1 cellular context compared by ENCODE assay signal in the genomic region with DNA sequence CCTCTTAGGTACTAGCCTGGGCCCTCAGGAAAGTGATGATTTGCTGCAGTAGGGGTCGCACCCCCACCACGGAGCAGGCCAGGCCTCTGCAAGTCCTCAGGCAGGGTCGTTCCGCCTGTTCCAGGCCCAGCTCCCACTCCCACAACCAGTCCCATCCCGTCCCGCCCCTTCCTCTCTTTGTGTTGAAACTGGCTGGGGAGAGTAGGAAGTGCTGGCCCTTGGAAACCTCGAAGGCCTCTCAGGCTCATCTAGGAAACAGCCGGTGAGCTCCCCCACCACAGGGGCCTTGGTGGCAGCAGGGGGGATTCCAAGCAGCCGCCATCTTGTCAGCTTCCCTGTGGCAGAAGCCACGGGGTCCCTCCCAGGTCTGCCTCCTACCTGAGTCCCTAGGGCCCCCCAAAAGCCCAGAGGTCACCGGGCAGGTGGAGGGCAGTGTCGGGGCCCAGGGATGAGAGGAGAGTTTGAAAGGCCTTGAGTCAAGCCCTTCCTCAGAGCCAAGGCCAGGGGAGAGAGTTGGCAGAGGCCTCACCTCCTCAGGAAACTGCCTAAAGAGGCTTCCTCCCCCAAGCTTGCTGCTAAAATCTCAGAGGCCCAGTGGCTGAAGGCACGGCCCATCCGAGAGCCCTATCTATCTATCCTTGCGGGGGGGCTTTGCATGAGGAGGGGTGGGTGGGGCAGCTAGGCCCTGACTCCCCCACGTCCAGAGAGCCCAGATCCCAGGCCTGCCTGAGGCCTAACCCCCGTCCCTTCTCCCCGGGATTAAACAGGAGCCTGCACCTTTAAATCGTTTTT.
A peak's percentile ranks its signal among the peaks of the same experiment; 100 is the strongest.
TF ChIP-seq lines count a peak whose summit lies in the region.

No MANE protein-coding gene starts in this region.

TF ChIP-seq in K562, 482 proteins besides CTCF, POLR2A, EP300 and RAD21:
- TF ChIP-seq, protein P1, sequence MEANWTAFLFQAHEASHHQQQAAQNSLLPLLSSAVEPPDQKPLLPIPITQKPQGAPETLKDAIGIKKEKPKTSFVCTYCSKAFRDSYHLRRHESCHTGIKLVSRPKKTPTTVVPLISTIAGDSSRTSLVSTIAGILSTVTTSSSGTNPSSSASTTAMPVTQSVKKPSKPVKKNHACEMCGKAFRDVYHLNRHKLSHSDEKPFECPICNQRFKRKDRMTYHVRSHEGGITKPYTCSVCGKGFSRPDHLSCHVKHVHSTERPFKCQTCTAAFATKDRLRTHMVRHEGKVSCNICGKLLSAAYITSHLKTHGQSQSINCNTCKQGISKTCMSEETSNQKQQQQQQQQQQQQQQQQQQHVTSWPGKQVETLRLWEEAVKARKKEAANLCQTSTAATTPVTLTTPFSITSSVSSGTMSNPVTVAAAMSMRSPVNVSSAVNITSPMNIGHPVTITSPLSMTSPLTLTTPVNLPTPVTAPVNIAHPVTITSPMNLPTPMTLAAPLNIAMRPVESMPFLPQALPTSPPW (CRISPR knock-in tag; IDR thresholded peaks at IDR 0.05): peak; percentile 80
- TF ChIP-seq THAP7 (CRISPR knock-in tag; IDR thresholded peaks at IDR 0.05): no peak
- TF ChIP-seq RCOR1 (IDR thresholded peaks at IDR 0.05; ENCODE audit: borderline replicate concordance in 1 of 2, low read depth in 2 of 2, low read length in 2 of 2): peak in 1 of 2 experiments; percentile 66; a peak in 2 of 4 replicates
